In the genomic region with DNA sequence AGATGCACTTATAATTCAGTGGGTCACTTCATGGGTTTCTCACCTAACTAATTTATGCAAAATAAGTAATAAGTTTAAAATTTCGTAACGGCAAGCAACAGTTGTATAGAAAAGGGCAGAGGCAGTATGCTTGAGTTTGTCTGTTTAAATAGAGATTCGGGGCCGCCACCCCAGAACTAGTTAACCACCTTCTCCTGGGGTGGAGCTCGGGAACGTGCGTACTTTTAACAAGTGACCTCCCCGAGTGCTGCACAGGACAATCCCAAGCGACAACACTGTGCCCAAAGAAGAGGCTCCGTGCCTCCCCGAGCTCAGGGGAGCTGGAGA, we compare ENCODE assay signal across 8 cellular contexts. TPM values are rescaled to one million over a fixed set of nuclear protein-coding genes. Genes with fewer than 3 reads are reported as not detected.
DNase-seq lines count a peak whose midpoint lies in the region; ATAC-seq, FAIRE-seq and TF ChIP-seq lines count a peak whose summit lies in the region.

No MANE protein-coding gene starts in this region.

- H3K27me3 Mint-ChIP-seq in stimulated activated naive CD8-positive, alpha-beta T cell treated with anti-CD3 and anti-CD28 coated beads, Interleukin-15, Interleukin-2, amounts not matched to agents 100 ng/mL and 50 ng/mL, for 24 hours, result no peaks in the 10 kb centered on the region

- no peaks in the 10 kb centered on the region for H3K9me3 Mint-ChIP-seq in stimulated activated naive CD8-positive, alpha-beta T cell treated with anti-CD3 and anti-CD28 coated beads, Interleukin-15, Interleukin-2, amounts not matched to agents 100 ng/mL and 50 ng/mL, for 24 hours

- H3K79me2 ChIP-seq in K562 (ENCODE audit: control insufficient read depth, insufficient read depth, low read length), result peaks cover 58% of the 10 kb centered on the region
- peaks cover 43% of the 10 kb centered on the region for H3K79me2 ChIP-seq in mesendoderm (ENCODE audit: control insufficient read depth, insufficient read depth, low read length)

- WGBS in K562 (ENCODE audit: insufficient coverage, low coverage, missing lambda C conversion rate), result under 1% methylated on average over 11 of the region's 11 CpGs
- no CpG with 5 or more reads among the region's 11 CpGs for WGBS in mesendoderm (ENCODE audit: extremely low coverage, insufficient coverage, low lambda C conversion rate)
- WGBS in aorta, 2 donors, result 0 to 2% methylated on average over 11 of the region's 11 CpGs

- H3K4me1 ChIP-seq in K562 (replicated peaks in 1 of 2; ENCODE audit: control insufficient read depth in 2 of 2, insufficient read depth in 2 of 2, low read length in 2 of 2) (peaks cover 6 to 42% of the 10 kb centered on the region in 2 experiments; a peak in 4 of 5 replicates), mesendoderm (ENCODE audit: control insufficient read depth, low read depth, low read length) (peaks cover 3% of the 10 kb centered on the region), aorta (ENCODE audit: control insufficient read depth in 1 of 2, insufficient read depth in 2 of 2, low read length in 2 of 2) (peaks cover 2 to 4% of the 10 kb centered on the region in 2 donors)

- TF ChIP-seq EP300 in K562 (IDR thresholded peaks at IDR 0.05; ENCODE audit: low read length), result no peak

- 0 out of 2 replicates have a peak, but pooled peaks cover 4% of the 10 kb centered on the region for H3K9me3 ChIP-seq in K562 (replicated peaks; ENCODE audit: control insufficient read depth, insufficient read depth, low read depth, low read length)
- no peaks in the 10 kb centered on the region for H3K9me3 ChIP-seq in aorta (ENCODE audit: control insufficient read depth, low read length)

- no peaks in the 10 kb centered on the region for H3K9me1 ChIP-seq in K562 (ENCODE audit: control insufficient read depth, insufficient read depth, low read length)

- peak overlapping the region; percentile 88 for H3K4ac ChIP-seq in mesendoderm (ENCODE audit: low read depth, low read length)

- H4K8ac ChIP-seq in mesendoderm (ENCODE audit: low read depth, low read length), result no peak overlapping the region

- peak overlapping the region; percentile 86 for H3K27ac ChIP-seq in K562 (ENCODE audit: extremely low read depth, low read depth, low read length)
- peak overlapping the region; percentile 25 for H3K27ac ChIP-seq in mesendoderm (ENCODE audit: low read depth, low read length)
- H3K27ac ChIP-seq in aorta (ENCODE audit: low read depth in 1 of 2, low read length in 2 of 2), result peak overlapping the region in 1 of 2 donors; percentile 70

- peaks cover 45% of the 10 kb centered on the region for H3K36me3 Mint-ChIP-seq in stimulated activated naive CD8-positive, alpha-beta T cell treated with anti-CD3 and anti-CD28 coated beads, Interleukin-15, Interleukin-2, amounts not matched to agents 100 ng/mL and 50 ng/mL, for 24 hours (ENCODE audit: low read depth)

- peak overlapping the region; percentile 93 for H3K27ac Mint-ChIP-seq in stimulated activated naive CD8-positive, alpha-beta T cell treated with anti-CD3 and anti-CD28 coated beads, Interleukin-15, Interleukin-2, amounts not matched to agents 100 ng/mL and 50 ng/mL, for 24 hours

- peaks cover 50% of the 10 kb centered on the region for H3K4me1 Mint-ChIP-seq in stimulated activated naive CD8-positive, alpha-beta T cell treated with anti-CD3 and anti-CD28 coated beads, Interleukin-15, Interleukin-2, amounts not matched to agents 100 ng/mL and 50 ng/mL, for 24 hours (ENCODE audit: low read depth)

- H3K4me3 Mint-ChIP-seq in stimulated activated naive CD8-positive, alpha-beta T cell treated with anti-CD3 and anti-CD28 coated beads, Interleukin-15, Interleukin-2, amounts not matched to agents 100 ng/mL and 50 ng/mL, for 24 hours, result peak overlapping the region; percentile 95

- peak overlapping the region; percentile 94 for H3K4me2 ChIP-seq in K562 (ENCODE audit: insufficient read depth, low read length)
- H3K4me2 ChIP-seq in mesendoderm (ENCODE audit: low read length), result peak overlapping the region; percentile 86

- no peak overlapping the region for H4K5ac ChIP-seq in mesendoderm (ENCODE audit: low read length)

- H3K79me1 ChIP-seq in mesendoderm (ENCODE audit: low read length), result peaks cover 7% of the 10 kb centered on the region

- peak overlapping the region; percentile 74 for H3K4me3 ChIP-seq in K562
- H3K4me3 ChIP-seq in mesendoderm (ENCODE audit: low read length), result peak overlapping the region; percentile 100
- H3K4me3 ChIP-seq in aorta (ENCODE audit: low read length in 2 of 2), result peak overlapping the region; percentile 43 to 61

- no peak for TF ChIP-seq POLR2A in K562 (conservative IDR thresholded peaks at IDR 0.05)

- in situ Hi-C loops in K562 (cut with MboI), result loop anchor here (5.0 kb wide), 1 partner anchor 108 kb away; no protein-coding TSS in a partner anchor

- peak overlapping the region; percentile 95 for H2AFZ ChIP-seq in K562 (ENCODE audit: low read depth, low read length)

- no peak for FAIRE-seq in K562 (lab: Jason Lieb, UNC)

- no peak for TF ChIP-seq CTCF in K562 (IDR thresholded peaks at IDR 0.05 in 2 of 3, conservative IDR thresholded peaks at IDR 0.05 in 1 of 3; ENCODE audit: insufficient read depth in 2 of 3, low read depth in 1 of 3, low read length in 3 of 3)

- H4K20me1 ChIP-seq in K562 (replicated peaks; ENCODE audit: control insufficient read depth, insufficient read depth, low read length), result no peaks in the 10 kb centered on the region

- H2AK5ac ChIP-seq in mesendoderm (ENCODE audit: low read length), result no peak overlapping the region

- H3K9ac ChIP-seq in K562 (ENCODE audit: insufficient read depth in 1 of 2, low read depth in 2 of 2, low read length in 2 of 2) (peak overlapping the region; percentile 90 to 95), mesendoderm (ENCODE audit: low read length) (peak overlapping the region; percentile 100)

- H2BK15ac ChIP-seq in mesendoderm (replicated peaks; ENCODE audit: low read depth), result no peak overlapping the region

- no peak for TF ChIP-seq RAD21 in K562 (CRISPR knock-in tag; conservative IDR thresholded peaks at IDR 0.05 in 1 of 2, IDR thresholded peaks at IDR 0.05 in 1 of 2)

- H3K56ac ChIP-seq in mesendoderm (ENCODE audit: low read length), result peak overlapping the region; percentile 100

- DNase-seq in stimulated activated naive CD8-positive, alpha-beta T cell treated with anti-CD3 and anti-CD28 coated beads, Interleukin-15, Interleukin-2, amounts not matched to agents 100 U/mL and 50 U/mL, for 24 hours, result no peak
- DNase-seq in K562 (ENCODE audit: extremely low read depth in 1 of 4, low spot score in 3 of 4) (peak in 1 of 4 experiments; percentile 64), mesendoderm (no peak), aorta (no peak), KG1 (lab: John Stamatoyannopoulos, UW) (no peak), NCI-H345 treated with DMSO at 0.1 percent for 48 hours (lab: John Stamatoyannopoulos, UW; ENCODE audit: unreplicated experiment) (no peak)

- H3K23ac ChIP-seq in mesendoderm (ENCODE audit: low read length), result peak overlapping the region; percentile 60

- intact Hi-C loops in K562 (cut with micrococcal nuclease) (loop anchor here (2.0 to 10.0 kb wide), 3 partner anchors 24 to 260 kb away; no protein-coding TSS in a partner anchor), aorta (cut with DNase I) (loop anchor here (5.0 kb wide), 3 partner anchors 118 to 533 kb away; a partner anchor contains a TSS)

- no peak overlapping the region for H2BK120ac ChIP-seq in mesendoderm (ENCODE audit: low read depth, low read length)

- POLR2A ChIA-PET in K562 (lab: Yijun Ruan, JAX), result interaction anchor here (0.5 to 3.0 kb wide), 27 partner anchors 11 to 606 kb away, joined by 3 to 27 read pairs (median 4); a partner anchor contains a TSS

- BruUV-seq in K562 (replicated peaks; lab: Mats Ljungman, UMichigan), result no TSS peak

- CTCF ChIA-PET in K562 (lab: Yijun Ruan, JAX; ENCODE audit: low intra/inter-chr PET ratio), result interaction anchor here (2.7 kb wide), 1 partner anchor 119 kb away, joined by 11 read pairs; a partner anchor contains a TSS

- no peak for ATAC-seq in stimulated activated naive CD8-positive, alpha-beta T cell treated with anti-CD3 and anti-CD28 coated beads, Interleukin-15, Interleukin-2, amounts not matched to agents 100 U/mL and 50 U/mL, for 24 hours
- ATAC-seq in K562 (peak; percentile 51; the same call in 1 of the 3 replicates), aorta (ENCODE audit: low FRiP score) (no peak), HG03460 (IDR thresholded peaks at IDR 0.05; ENCODE audit: unreplicated experiment) (no peak)

- peak overlapping the region; percentile 69 for H3K18ac ChIP-seq in mesendoderm (ENCODE audit: low read length)

- no peak overlapping the region for H2BK5ac ChIP-seq in mesendoderm (ENCODE audit: low read length)

- H3K36me3 ChIP-seq in K562 (ENCODE audit: control insufficient read depth, insufficient read depth, low read length) (peaks cover 43% of the 10 kb centered on the region), mesendoderm (ENCODE audit: control insufficient read depth, insufficient read depth, low read length) (peaks cover 5% of the 10 kb centered on the region), aorta (ENCODE audit: control insufficient read depth in 1 of 2, insufficient read depth in 2 of 2, low read length in 1 of 2) (no peaks in the 10 kb centered on the region)

- H3K27me3 ChIP-seq in K562 (ENCODE audit: control insufficient read depth in 2 of 2, insufficient read depth in 2 of 2, low read length in 2 of 2) (no peaks in the 10 kb centered on the region), mesendoderm (ENCODE audit: insufficient read depth, low read length, poor library complexity) (no peaks in the 10 kb centered on the region), aorta (ENCODE audit: control insufficient read depth in 1 of 2, insufficient read depth in 2 of 2, low read length in 1 of 2) (no peaks in the 10 kb centered on the region)

RNA-seq across cellular contexts. Expression of a gene that starts 0.4 kb away (rescaled TPM):
- total RNA-seq in K562 (2011; cell fraction: chromatin; rRNA removed; ENCODE audit: low replicate concordance), result 161 and 194 TPM in 2 replicates
- 173 and 183 TPM in 2 replicates for total RNA-seq in K562 (2011; cell fraction: nucleolus; rRNA removed)
- total RNA-seq in K562 (2011; cell fraction: nucleoplasm; rRNA removed), result 226 and 257 TPM in 2 replicates
- 104 and 139 TPM in 2 replicates for total RNA-seq in K562 (2014; rRNA removed)
- 330 and 368 TPM in 2 replicates for total RNA-seq in K562 (2014; rRNA removed; fragmentation: Illumina TruSeq; extraction: Trizol)
- total RNA-seq in K562 (2015; rRNA removed; fragmentation: Illumina TruSeq; extraction: Trizol), result 206 and 248 TPM in 2 replicates
- 243 and 257 TPM in 2 replicates for total RNA-seq in K562 (2021)
- 354 and 388 TPM in 2 replicates for polyA plus RNA-seq in K562 (2011; rRNA removed)
- 155 and 228 TPM in 2 replicates for polyA plus RNA-seq in K562 (2011; cell fraction: cytosol; rRNA removed)
- 70.9 and 103 TPM in 2 replicates for polyA plus RNA-seq in K562 (2011; cell fraction: nucleus; rRNA removed)
- polyA plus RNA-seq in K562 (2012), result 284 and 396 TPM in 2 replicates
- polyA plus RNA-seq in K562 (2014; fragmentation: Illumina TruSeq; extraction: Trizol), result 246 and 307 TPM in 2 replicates
- 100 to 1,000 TPM; 423 to 464 TPM for polyA plus RNA-seq in K562 (2014; fragmentation: Nextera tagmentation; extraction: Ambion mirVana)
- 154 and 214 TPM in 2 replicates for polyA plus RNA-seq in K562 (2014; rRNA removed)
- 571 and 620 TPM in 2 replicates for polyA minus RNA-seq in K562 (2011; rRNA and poly(A)+ RNA removed)
- polyA minus RNA-seq in K562 (2011; cell fraction: cytosol; rRNA and poly(A)+ RNA removed), result 141 and 146 TPM in 2 replicates
- 74.0 and 143 TPM in 2 replicates for polyA minus RNA-seq in K562 (2011; cell fraction: nucleus; rRNA and poly(A)+ RNA removed)
- 184 TPM for polyA plus RNA-seq in mesendoderm (2013, experiment 1 of 2)
- 182 TPM for polyA plus RNA-seq in mesendoderm (2013, experiment 2 of 2)
- 100 to 1,000 TPM; 120 to 135 TPM for total RNA-seq in aorta
- 100 to 1,000 TPM in 1 of 2 donors, 10 to 100 TPM in 1; 69.3 to 105 TPM for polyA plus RNA-seq in aorta
